ENCODE assay signal across 11 cellular contexts in genomic region chr6:82487895-82488294, GRCh38.
"Had no signal": no experiment of that assay in that cellular context is flagged by ENCODE, and none has a peak within 500 bp of the region (broad histone marks: within the 10 kb centered on the region; RNA-seq: fewer than 3 reads in every experiment).

No MANE protein-coding gene starts in this region.

- H3K36me3 ChIP-seq: HAP-1 had no signal

- FAIRE-seq: H1, H54 had no signal

- H3K4me2 ChIP-seq: GM23338 had no signal

- H3K9ac ChIP-seq: GM23248 had no signal

- ATAC-seq: GM23338, HCT116 had no signal

- H3K4me3 ChIP-seq: GM23248, GM23338, HAP-1 had no signal

- DNase-seq: GM23248, GOT3, H7, H9, HCEC 1CT, HFFc6 had no signal

- H3K27ac ChIP-seq: GM23248 had no signal

- H2AFZ ChIP-seq: GM23248, GM23338 had no signal
